9 cellular contexts compared by ENCODE assay signal in genomic region chr2:37851828-37852584, GRCh38.
DNase-seq lines count a peak whose midpoint lies in the region; ATAC-seq and TF ChIP-seq lines count a peak whose summit lies in the region.
"Had no signal": no experiment of that assay in that cellular context is flagged by ENCODE, and none has a peak within 500 bp of the region (broad histone marks: within the 10 kb centered on the region; RNA-seq: fewer than 3 reads in every experiment).

No MANE protein-coding gene starts in this region.

- no peaks in the 10 kb centered on the region for H3K36me3 Mint-ChIP-seq in Calu3 (ENCODE audit: insufficient read depth, unreplicated experiment)

- no peak overlapping the region for H3K4me3 Mint-ChIP-seq in Calu3 (ENCODE audit: low read depth, unreplicated experiment)

- BruUV-seq in Calu3 (replicated peaks; lab: Mats Ljungman, UMichigan) = no TSS peak

- CTCF ChIA-PET in Calu3 (lab: Charles Lee) = interaction anchor here (1.0 kb wide), 1 partner anchor 17 kb away, joined by 4 read pairs; no protein-coding TSS in a partner anchor

- no peaks in the 10 kb centered on the region for H3K27me3 Mint-ChIP-seq in Calu3 (ENCODE audit: unreplicated experiment)

- ATAC-seq in GM19372 (IDR thresholded peaks at IDR 0.05; ENCODE audit: low read depth, unreplicated experiment) (peak; percentile 74), HG03108 (IDR thresholded peaks at IDR 0.05; ENCODE audit: unreplicated experiment) (peak; percentile 71)

- H3K4me1 Mint-ChIP-seq in Calu3 (ENCODE audit: low read depth, unreplicated experiment) = peaks cover 10% of the 10 kb centered on the region

- peak overlapping the region; percentile 77 for H3K27ac Mint-ChIP-seq in Calu3 (ENCODE audit: unreplicated experiment)

- intact Hi-C loops in Calu3 (cut with micrococcal nuclease; ENCODE audit: unreplicated experiment) = no loop called here

- DNase-seq in Calu3 (no peak), dermis microvascular lymphatic vessel endothelial cell (ENCODE audit: low read depth in 2 of 2) (peak; percentile 66 to 94), activated gamma-delta T cell (lab: John Stamatoyannopoulos, UW) (no peak), superior temporal gyrus (ENCODE audit: extremely low spot score) (no peak), ecto neural progenitor cell (ENCODE audit: low spot score) (no peak)
- no peak for DNase-seq in NK-92 treated with Interleukin-12 subunit alpha and Interleukin-12 subunit beta, amount 100 ng/mL, for 24 hours (lab: John Stamatoyannopoulos, UW)
- DNase-seq: DND-41 had no signal

- no peak for TF ChIP-seq CTCF in Calu3 (IDR thresholded peaks at IDR 0.05; ENCODE audit: unreplicated experiment)

- H3K9me3 Mint-ChIP-seq in Calu3 (ENCODE audit: low read depth, unreplicated experiment) = no peaks in the 10 kb centered on the region

Comparison
In these comparisons a context has a peak if more than half of its experiments do, and no peak if none do; other contexts are left out.
1. DNase-seq: peak in dermis microvascular lymphatic vessel endothelial cell (2 of 2); none in Calu3 (single experiment), activated gamma-delta T cell (single experiment), NK-92 treated with Interleukin-12 subunit alpha and Interleukin-12 subunit beta, amount 100 ng/mL, for 24 hours (single experiment), superior temporal gyrus (single experiment) and ecto neural progenitor cell (single experiment).